27 cellular contexts compared by ENCODE assay signal in the genomic region with DNA sequence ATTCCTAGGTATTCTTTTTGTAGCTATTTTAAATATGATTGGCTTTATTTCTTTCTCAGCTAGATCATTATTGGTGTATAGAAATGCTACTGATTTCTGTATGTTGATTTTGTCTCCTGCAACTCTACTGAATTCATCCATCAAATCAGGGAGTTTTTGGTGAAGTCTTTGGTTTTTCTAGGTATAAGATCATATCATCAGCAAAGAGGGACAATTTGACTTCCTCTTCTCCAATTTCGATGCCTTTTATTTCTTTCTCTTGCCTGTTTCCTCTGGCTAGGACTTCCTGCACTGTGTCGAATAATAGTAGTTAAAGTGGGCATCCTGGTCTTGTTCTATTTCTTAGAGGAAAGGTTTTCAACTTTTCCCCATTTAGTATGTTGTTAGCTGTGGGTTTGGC.
"Had no signal": no experiment of that assay in that cellular context is flagged by ENCODE, and none has a peak within 500 bp of the region (broad histone marks: within the 10 kb centered on the region; RNA-seq: fewer than 3 reads in every experiment).

No MANE protein-coding gene starts in this region.

- H3K4me3 ChIP-seq: ascending aorta, body of pancreas, coronary artery had no signal

- H3K27ac ChIP-seq: ascending aorta, body of pancreas, coronary artery had no signal

- ATAC-seq: activated CD4-positive, CD25-positive, alpha-beta regulatory T cell treated with anti-CD3 and anti-CD28 coated beads, Interleukin-2, amount 50 U/mL, for 24 hours; activated CD8-positive, alpha-beta T cell treated with anti-CD3 and anti-CD28 coated beads, Interleukin-2, amount 10 ng/mL, durations not matched to agents 7 days and 5 days; activated naive CD8-positive, alpha-beta T cell treated with anti-CD3 and anti-CD28 coated beads, Interleukin-2, amount 50 U/mL, for 24 hours; body of pancreas; PC-3; T-helper 17 cell had no signal

- H3K27me3 ChIP-seq: ascending aorta, body of pancreas had no signal

- H3K9me3 ChIP-seq: ascending aorta, body of pancreas had no signal

- H3K36me3 ChIP-seq: ascending aorta had no signal

- DNase-seq: activated CD4-positive, alpha-beta T cell treated with anti-CD3 and anti-CD28 coated beads for 4 hours; activated CD8-positive, alpha-beta memory T cell treated with anti-CD3 and anti-CD28 coated beads, Interleukin-2, amount 50 U/mL, for 48 hours; activated CD8-positive, alpha-beta T cell treated with anti-CD3 and anti-CD28 coated beads, Interleukin-2, amount 10 ng/mL, durations not matched to agents 7 days and 5 days; activated naive CD4-positive, alpha-beta T cell treated with anti-CD3 and anti-CD28 coated beads, Interleukin-2, amount 50 U/mL, for 16 hours; activated naive CD8-positive, alpha-beta T cell treated with anti-CD3 and anti-CD28 coated beads, Interleukin-2, amount 50 U/mL, for 24 hours; activated T-cell treated with anti-CD3 and anti-CD28 coated beads, Interleukin-2, amount 50 U/mL, for 1 hour; amniotic stem cell; body of pancreas; central memory CD4-positive, alpha-beta T cell; MM.1S; NCI-H1048; NCI-H1417 treated with DMSO at 0.1 percent for 48 hours; NCI-H1694; NCI-H2029; NCI-H2107; NCI-H2171 treated with DMSO at 0.1 percent for 48 hours; NCI-H345; NCI-H510A treated with DMSO at 0.1 percent for 48 hours; NCI-H69; NK-92 treated with Interleukin-12 subunit alpha and Interleukin-12 subunit beta, amount 100 ng/mL, for 24 hours; PC-3; SHP77 treated with DMSO at 0.1 percent for 48 hours; T-helper 17 cell; T-helper 9 cell had no signal

- H3K4me1 ChIP-seq: ascending aorta, body of pancreas had no signal
